ENCODE assay signal across 22 cellular contexts in genomic region chr5:65150599-65150998, GRCh38.
DNase-seq lines count a peak whose midpoint lies in the region; ATAC-seq, FAIRE-seq and TF ChIP-seq lines count a peak whose summit lies in the region.
"Had no signal": no experiment of that assay in that cellular context is flagged by ENCODE, and none has a peak within 500 bp of the region (broad histone marks: within the 10 kb centered on the region; RNA-seq: fewer than 3 reads in every experiment).

No MANE protein-coding gene starts in this region.

- H4K5ac ChIP-seq in IMR-90 (ENCODE audit: low read depth, low read length) (no peak overlapping the region), H1 (ENCODE audit: insufficient read length, low read depth, low read length) (no peak overlapping the region)

- POLR2A ChIA-PET in IMR-90 (lab: Charles Lee; ENCODE audit: unreplicated experiment), result no interaction called here
- POLR2A ChIA-PET in H1 (lab: Charles Lee; ENCODE audit: partially characterized antibody), result no interaction called here

- intact Hi-C loops in Right ventricle myocardium superior (cut with DNase I) (no loop called here), left ventricle myocardium inferior (cut with micrococcal nuclease) (no loop called here), IMR-90 (cut with micrococcal nuclease) (no loop called here)

- peak overlapping the region in 1 of 2 experiments; percentile 38; a peak in 1 of 4 replicates for H4K8ac ChIP-seq in IMR-90 (ENCODE audit: low read depth in 2 of 2, low read length in 2 of 2)
- H4K8ac ChIP-seq in H1 (ENCODE audit: extremely low read depth, insufficient read depth, low read length), result no peak overlapping the region

- H3K79me1 ChIP-seq in IMR-90 (ENCODE audit: low read depth in 1 of 2, low read length in 2 of 2) (peaks cover 5 to 20% of the 10 kb centered on the region in 2 experiments), H1 (ENCODE audit: low read depth, low read length) (no peaks in the 10 kb centered on the region; the same call in 1 of the 2 replicates)

- H3K27me3 ChIP-seq in left ventricle myocardium inferior (ENCODE audit: low read depth) (no peaks in the 10 kb centered on the region), IMR-90 (ENCODE audit: control insufficient read depth, insufficient read depth, low read length) (no peaks in the 10 kb centered on the region), H1 (replicated peaks in 1 of 4; ENCODE audit: control insufficient read depth in 3 of 4, extremely low read depth in 1 of 4, insufficient read depth in 3 of 4, low read length in 3 of 4) (no peaks in the 10 kb centered on the region), smooth muscle cell (ENCODE audit: low read depth) (no peaks in the 10 kb centered on the region)
- H3K27me3 ChIP-seq: SJSA1 had no signal

- H4K20me1 ChIP-seq in IMR-90 (ENCODE audit: insufficient read depth, low read length) (no peaks in the 10 kb centered on the region), H1 (replicated peaks in 1 of 2; ENCODE audit: control insufficient read depth in 1 of 2, insufficient read depth in 2 of 2, low read length in 2 of 2) (no peaks in the 10 kb centered on the region), smooth muscle cell (ENCODE audit: low read depth) (no peaks in the 10 kb centered on the region)

- H3K23me2 ChIP-seq in H1 (ENCODE audit: low read depth, low read length), result no peaks in the 10 kb centered on the region

- no peak overlapping the region for H2AK9ac ChIP-seq in IMR-90 (replicated peaks; ENCODE audit: low read depth, low read length, poor library complexity)

- no peak overlapping the region for H2BK12ac ChIP-seq in H1 (ENCODE audit: low read depth, low read length)

- no peak overlapping the region for H3K27ac ChIP-seq in left ventricle myocardium inferior (replicated peaks)
- no peak overlapping the region for H3K27ac ChIP-seq in IMR-90 (ENCODE audit: insufficient read depth, low read length)
- no peak overlapping the region for H3K27ac ChIP-seq in H1 (ENCODE audit: low read depth, low read length)
- no peak overlapping the region for H3K27ac ChIP-seq in smooth muscle cell (ENCODE audit: low read depth)
- H3K27ac ChIP-seq: KMS-11, SJSA1 had no signal

- H2BK15ac ChIP-seq in IMR-90 (ENCODE audit: low read depth, low read length) (no peak overlapping the region; the same call in 2 of the 3 replicates), H1 (ENCODE audit: low read length) (no peak overlapping the region)

- FAIRE-seq in H1 (lab: Jason Lieb, UNC), result no peak
- FAIRE-seq in frontal cortex (lab: Jason Lieb, UNC), result no peak
- FAIRE-seq: D721Med, GM19239, RCC 7860 had no signal

- H3K9me3 ChIP-seq in left ventricle myocardium inferior (replicated peaks) (no peaks in the 10 kb centered on the region), IMR-90 (ENCODE audit: control insufficient read depth, insufficient read depth, low read length) (no peaks in the 10 kb centered on the region), H1 (ENCODE audit: insufficient read depth in 2 of 2, low read depth in 1 of 2, low read length in 1 of 2) (no peaks in the 10 kb centered on the region), smooth muscle cell (replicated peaks; ENCODE audit: low read depth) (no peaks in the 10 kb centered on the region)
- H3K9me3 ChIP-seq: SJSA1 had no signal

- peaks cover 12% of the 10 kb centered on the region for H3F3A ChIP-seq in smooth muscle cell (ENCODE audit: low read depth)

- H3K18ac ChIP-seq in IMR-90 (ENCODE audit: low read depth, low read length) (no peak overlapping the region), H1 (ENCODE audit: extremely low read depth, low read length) (no peak overlapping the region)

- WGBS in IMR-90 (ENCODE audit: extremely low coverage in 2 of 2, insufficient read length in 1 of 2), 2 experiments, result 68% methylated on average over 3 of the region's 6 CpGs; no CpG with 5 or more reads in 1 of the 2 experiments
- WGBS in H1 (ENCODE audit: extremely low coverage in 1 of 2, insufficient coverage in 1 of 2, insufficient read length in 1 of 2, insufficient replicate concordance in 2 of 2, low coverage in 1 of 2, low lambda C conversion rate in 2 of 2, missing lambda C conversion rate in 1 of 2), 2 experiments, result 93% methylated on average over 6 of the region's 6 CpGs; no CpG with 5 or more reads in 1 of the 2 experiments
- 38% methylated on average over 6 of the region's 6 CpGs for WGBS in smooth muscle cell (ENCODE audit: low lambda C conversion rate)

- dilution Hi-C loops in IMR-90 (cut with HindIII; ENCODE audit: low sequenced_read_pairs, unreplicated experiment), result no loop called here

- H3K9me1 ChIP-seq in IMR-90 (ENCODE audit: insufficient read depth, low read length), result no peaks in the 10 kb centered on the region

- H2BK5ac ChIP-seq in IMR-90 (ENCODE audit: low read depth, low read length, poor library complexity, severe bottlenecking) (peak overlapping the region; percentile 1), H1 (ENCODE audit: low read depth, low read length) (no peak overlapping the region; the same call in 1 of the 2 replicates)

- in situ Hi-C loops in IMR-90 (cut with MboI; ENCODE audit: low sequenced_read_pairs), result no loop called here

- peak overlapping the region; percentile 28; the same call in 1 of the 2 replicates for H2BK20ac ChIP-seq in IMR-90 (ENCODE audit: low read depth, low read length)
- no peak overlapping the region for H2BK20ac ChIP-seq in H1 (ENCODE audit: low read length)

- no peaks in the 10 kb centered on the region for H3K79me2 ChIP-seq in H1 (ENCODE audit: control insufficient read depth in 1 of 2, insufficient read depth in 2 of 2, low read length in 2 of 2)
- H3K79me2 ChIP-seq in smooth muscle cell (ENCODE audit: low read depth), result no peaks in the 10 kb centered on the region

- TF ChIP-seq POLR2A in IMR-90 (IDR thresholded peaks at IDR 0.05; ENCODE audit: low read depth, low read length) (no peak), H1 (IDR thresholded peaks at IDR 0.05; ENCODE audit: control extremely low read depth in 1 of 2, low read depth in 2 of 2, low read length in 2 of 2) (no peak)

- H3K56ac ChIP-seq in IMR-90 (ENCODE audit: extremely low read depth, insufficient read depth, low read length) (no peak overlapping the region), H1 (replicated peaks; ENCODE audit: insufficient read length, low read depth, low read length) (no peak overlapping the region)

- CTCF ChIA-PET in IMR-90 (lab: Yijun Ruan, JAX) (interaction anchor here (1.1 kb wide), 1 partner anchor 12 kb away, joined by 3 read pairs; no protein-coding TSS in a partner anchor), H1 (lab: Charles Lee; ENCODE audit: partially characterized antibody) (interaction anchor here (1.0 kb wide), 1 partner anchor 130 kb away, joined by 3 read pairs; no protein-coding TSS in a partner anchor)

- no peak overlapping the region for H3K4me2 ChIP-seq in IMR-90 (ENCODE audit: low read depth, low read length)
- H3K4me2 ChIP-seq in H1 (ENCODE audit: insufficient read depth in 1 of 2, low read depth in 2 of 2, low read length in 2 of 2), result no peak overlapping the region
- H3K4me2 ChIP-seq in smooth muscle cell, result no peak overlapping the region
- H3K4me2 ChIP-seq: KMS-11 had no signal

- no peak overlapping the region; the same call in 1 of the 2 replicates for H4K91ac ChIP-seq in IMR-90 (ENCODE audit: insufficient read depth, low read depth, low read length)
- H4K91ac ChIP-seq in H1 (replicated peaks; ENCODE audit: insufficient read length, low read length), result peak overlapping the region; percentile 30

- H3K4me3 ChIP-seq in left ventricle myocardium inferior (no peak overlapping the region), IMR-90 (ENCODE audit: insufficient read depth, low read depth, low read length) (no peak overlapping the region), H1 (ENCODE audit: extremely low read depth in 1 of 4, insufficient read depth in 2 of 4, low read depth in 3 of 4, low read length in 4 of 4) (no peak overlapping the region), smooth muscle cell (no peak overlapping the region)
- H3K4me3 ChIP-seq: SJSA1 had no signal

- ATAC-seq in Right ventricle myocardium superior (ENCODE audit: poor library complexity) (peak; percentile 29), IMR-90 (ENCODE audit: low read depth) (no peak; the same call in none of the 2 replicates), GM19463 (IDR thresholded peaks at IDR 0.05; ENCODE audit: unreplicated experiment) (no peak)

- H3K23ac ChIP-seq in IMR-90 (ENCODE audit: low read depth, low read length), result no peak overlapping the region
- no peak overlapping the region for H3K23ac ChIP-seq in H1 (ENCODE audit: insufficient read length)

- TF ChIP-seq CTCF in left ventricle myocardium inferior (IDR thresholded peaks at IDR 0.05; ENCODE audit: borderline replicate concordance) (no peak), IMR-90 (conservative IDR thresholded peaks at IDR 0.05; ENCODE audit: low read depth, low read length) (no peak), H1 (IDR thresholded peaks at IDR 0.05; ENCODE audit: control extremely low read depth in 1 of 3, insufficient read depth in 1 of 3, low read depth in 1 of 3, low read length in 3 of 3) (no peak), smooth muscle cell (IDR thresholded peaks at IDR 0.05; ENCODE audit: borderline replicate concordance, insufficient read depth, poor library complexity, severe bottlenecking) (no peak)

- H3K14ac ChIP-seq in IMR-90 (replicated peaks; ENCODE audit: low read depth, low read length) (0 out of 2 replicates have a peak overlapping the region, but pooled peaks have one; percentile 32), H1 (ENCODE audit: insufficient read length) (no peak overlapping the region)

- no peak overlapping the region for H2AK5ac ChIP-seq in IMR-90 (ENCODE audit: low read depth, low read length)
- no peak overlapping the region for H2AK5ac ChIP-seq in H1 (ENCODE audit: low read depth, low read length)

- DNase-seq in Right ventricle myocardium superior (no peak), left ventricle myocardium inferior (no peak), IMR-90 (peak; percentile 57), H1 (ENCODE audit: low read depth in 1 of 2, low spot score in 2 of 2) (no peak), smooth muscle cell (lab: John Stamatoyannopoulos, UW; ENCODE audit: unreplicated experiment) (peak; percentile 7), frontal cortex (ENCODE audit: low spot score in 2 of 2) (no peak)
- DNase-seq: H7, NCI-H1092, NCI-H1417 treated with DMSO at 0.1 percent for 48 hours, NCI-H1694 treated with DMSO at 0.1 percent for 48 hours, NCI-H2081, NCI-H2171, NCI-H226, NCI-H510A, NCI-H69, SW 1271 had no signal

- TF ChIP-seq RAD21 in IMR-90 (IDR thresholded peaks at IDR 0.05; ENCODE audit: low read length) (no peak), H1 (IDR thresholded peaks at IDR 0.05 in 1 of 2, conservative IDR thresholded peaks at IDR 0.05 in 1 of 2; ENCODE audit: low read depth in 2 of 2, low read length in 2 of 2) (no peak)

- no peak for TF ChIP-seq EP300 in H1 (IDR thresholded peaks at IDR 0.05; ENCODE audit: borderline replicate concordance in 1 of 2, low read depth in 2 of 2, low read length in 2 of 2)

- peak overlapping the region; percentile 61; the same call in 1 of the 2 replicates for H2BK120ac ChIP-seq in IMR-90 (ENCODE audit: low read depth, low read length)
- no peak overlapping the region for H2BK120ac ChIP-seq in H1 (replicated peaks; ENCODE audit: low read depth, low read length)

- H2AFZ ChIP-seq in IMR-90 (replicated peaks; ENCODE audit: low read length, poor library complexity) (peak overlapping the region; percentile 38), H1 (ENCODE audit: low read length) (no peak overlapping the region), smooth muscle cell (ENCODE audit: low read depth) (no peak overlapping the region)

- H3K4me1 ChIP-seq in left ventricle myocardium inferior, result peaks cover 8% of the 10 kb centered on the region
- peaks cover 15% of the 10 kb centered on the region for H3K4me1 ChIP-seq in IMR-90 (ENCODE audit: control insufficient read depth, insufficient read depth, low read length)
- H3K4me1 ChIP-seq in H1 (replicated peaks in 1 of 4; ENCODE audit: control insufficient read depth in 3 of 4, insufficient read depth in 4 of 4, low read length in 3 of 4), result peaks cover 0 to 3% (median 0%) of the 10 kb centered on the region in 4 experiments; a peak in 1 of 7 replicates
- no peaks in the 10 kb centered on the region for H3K4me1 ChIP-seq in smooth muscle cell (ENCODE audit: low read depth)

- H3K4ac ChIP-seq in IMR-90 (ENCODE audit: low read depth, low read length), result peak overlapping the region; percentile 37; the same call in 1 of the 2 replicates
- no peak overlapping the region for H3K4ac ChIP-seq in H1 (replicated peaks; ENCODE audit: insufficient read length, low read depth, low read length)

- H3K36me3 ChIP-seq in left ventricle myocardium inferior (no peaks in the 10 kb centered on the region), IMR-90 (ENCODE audit: control insufficient read depth, insufficient read depth, low read length) (peaks cover 2% of the 10 kb centered on the region; the same call in 1 of the 2 replicates), H1 (ENCODE audit: control insufficient read depth in 2 of 4, insufficient read depth in 4 of 4, low read length in 3 of 4) (no peaks in the 10 kb centered on the region), smooth muscle cell (ENCODE audit: low read depth) (no peaks in the 10 kb centered on the region)
- H3K36me3 ChIP-seq: SJSA1 had no signal

- H3K9ac ChIP-seq in IMR-90 (ENCODE audit: low read depth, low read length) (no peak overlapping the region), H1 (replicated peaks in 1 of 4; ENCODE audit: extremely low read depth in 1 of 4, low read depth in 3 of 4, low read length in 3 of 4) (no peak overlapping the region), smooth muscle cell (ENCODE audit: low read depth) (no peak overlapping the region)
- H3K9ac ChIP-seq: KMS-11 had no signal

- no TSS peak for BruUV-seq in IMR-90 (replicated peaks; lab: Mats Ljungman, UMichigan)

Comparison
In these comparisons a context has a peak if more than half of its experiments do, and no peak if none do; other contexts are left out.
1. DNase-seq: peak in IMR-90 (single experiment) and smooth muscle cell (single experiment); none in Right ventricle myocardium superior (single experiment), left ventricle myocardium inferior (single experiment), H1 (0 of 2) and frontal cortex (0 of 2).